ENCODE assay signal across 9 cellular contexts in the genomic region with DNA sequence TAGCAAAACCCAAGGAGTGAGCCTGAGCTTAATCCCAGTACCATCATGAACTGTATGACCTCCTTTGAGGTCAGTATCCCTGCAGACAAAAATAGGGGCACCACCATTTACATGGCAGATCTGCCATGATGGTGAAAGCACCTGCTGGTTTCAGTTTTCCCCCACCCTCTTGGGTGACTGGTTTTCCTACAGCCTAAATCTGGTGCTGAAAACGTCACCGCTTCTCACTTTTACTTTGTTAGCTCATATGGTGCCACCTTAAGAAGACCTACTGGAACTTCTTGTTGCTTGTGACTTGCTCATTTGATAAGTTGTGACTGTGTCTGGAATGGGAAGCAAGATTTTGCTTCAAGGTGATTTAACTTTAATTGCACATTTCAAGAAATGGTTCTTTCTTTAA. TPM values are rescaled to one million over a fixed set of nuclear protein-coding genes. Genes with fewer than 3 reads are reported as not detected.
DNase-seq lines count a peak whose midpoint lies in the region; ATAC-seq and FAIRE-seq lines count a peak whose summit lies in the region.
"Had no signal": no experiment of that assay in that cellular context is flagged by ENCODE, and none has a peak within 500 bp of the region (broad histone marks: within the 10 kb centered on the region; RNA-seq: fewer than 3 reads in every experiment).

No MANE protein-coding gene starts in this region.

- H3K9me3 Mint-ChIP-seq in activated CD4-positive, alpha-beta T cell treated with anti-CD3 and anti-CD28 coated beads, Interleukin-2, amount 10 ng/mL, durations not matched to agents 7 days and 5 days, result no peaks in the 10 kb centered on the region

- no peaks in the 10 kb centered on the region for H3K27me3 Mint-ChIP-seq in activated CD4-positive, alpha-beta T cell treated with anti-CD3 and anti-CD28 coated beads, Interleukin-2, amount 10 ng/mL, durations not matched to agents 7 days and 5 days

- peak overlapping the region; percentile 31 for H3K4me3 Mint-ChIP-seq in activated CD4-positive, alpha-beta T cell treated with anti-CD3 and anti-CD28 coated beads, Interleukin-2, amount 10 ng/mL, durations not matched to agents 7 days and 5 days

- POLR2A ChIA-PET in activated CD4-positive, alpha-beta T cell treated with anti-CD3 and anti-CD28 coated beads, Interleukin-2, amount 10 ng/mL, durations not matched to agents 7 days and 5 days (lab: Charles Lee), result no interaction called here

- H3K27ac Mint-ChIP-seq in activated CD4-positive, alpha-beta T cell treated with anti-CD3 and anti-CD28 coated beads, Interleukin-2, amount 10 ng/mL, durations not matched to agents 7 days and 5 days, result peak overlapping the region; percentile 63

- ATAC-seq in HG02885 (IDR thresholded peaks at IDR 0.05; ENCODE audit: poor library complexity, unreplicated experiment), result peak; percentile 55

- FAIRE-seq in GM19239 (lab: Jason Lieb, UNC), result peak; percentile 92

- DNase-seq in GM19239 (ENCODE audit: insufficient read length, low spot score) (no peak), occipital lobe (lab: John Stamatoyannopoulos, UW) (no peak), H4 (ENCODE audit: low spot score) (no peak), NCI-H2081 treated with DMSO at 0.1 percent for 48 hours (lab: John Stamatoyannopoulos, UW) (no peak)
- DNase-seq in activated CD4-positive, alpha-beta T cell treated with anti-CD3 and anti-CD28 coated beads, Interleukin-2, amount 10 ng/mL, durations not matched to agents 7 days and 5 days, result peak; percentile 61
- DNase-seq in stimulated activated CD8-positive, alpha-beta memory T cell treated with anti-CD3 and anti-CD28 coated beads, Interleukin-4, amount 100 ng/mL, for 48 hours, result peak; percentile 64
- DNase-seq: HCEC 1CT, hypothalamus had no signal

- H3K4me1 Mint-ChIP-seq in activated CD4-positive, alpha-beta T cell treated with anti-CD3 and anti-CD28 coated beads, Interleukin-2, amount 10 ng/mL, durations not matched to agents 7 days and 5 days, result peaks cover 70% of the 10 kb centered on the region

- CTCF ChIA-PET in activated CD4-positive, alpha-beta T cell treated with anti-CD3 and anti-CD28 coated beads, Interleukin-2, amount 10 ng/mL, durations not matched to agents 7 days and 5 days (lab: Charles Lee), result interaction anchor here (0.8 to 3.6 kb wide), 4 partner anchors 9 to 267 kb away, joined by 3 to 23 read pairs (median 6); a partner anchor contains a TSS

- H3K36me3 Mint-ChIP-seq in activated CD4-positive, alpha-beta T cell treated with anti-CD3 and anti-CD28 coated beads, Interleukin-2, amount 10 ng/mL, durations not matched to agents 7 days and 5 days (ENCODE audit: low read depth), result peaks cover 42% of the 10 kb centered on the region

RNA-seq across cellular contexts. Expression of a gene that starts 5.1 kb away (rescaled TPM):
- 10 to 100 TPM; 85.9 to 94.3 TPM for total RNA-seq in activated CD4-positive, alpha-beta T cell treated with anti-CD3 and anti-CD28 coated beads, Interleukin-2, amount 10 ng/mL, durations not matched to agents 7 days and 5 days
- 92.3 TPM for total RNA-seq in occipital lobe
- 41.1 and 51.2 TPM in 2 replicates for total RNA-seq in H4 (2014; rRNA removed; shearing (Covaris generic))

RNA-seq across cellular contexts. Expression of a gene that starts 45.7 kb away (rescaled TPM):
- not detected for total RNA-seq in activated CD4-positive, alpha-beta T cell treated with anti-CD3 and anti-CD28 coated beads, Interleukin-2, amount 10 ng/mL, durations not matched to agents 7 days and 5 days
- total RNA-seq in occipital lobe, result 3.6 TPM
- total RNA-seq in H4 (2014; rRNA removed; shearing (Covaris generic)), result 0.12 TPM in 1 of 2 replicates, not detected in the other

Comparison
In these comparisons a context has a peak if more than half of its experiments do, and no peak if none do; other contexts are left out.
1. DNase-seq: peak in activated CD4-positive, alpha-beta T cell treated with anti-CD3 and anti-CD28 coated beads, Interleukin-2, amount 10 ng/mL, durations not matched to agents 7 days and 5 days (single experiment) and stimulated activated CD8-positive, alpha-beta memory T cell treated with anti-CD3 and anti-CD28 coated beads, Interleukin-4, amount 100 ng/mL, for 48 hours (single experiment); none in GM19239 (single experiment), occipital lobe (single experiment), H4 (single experiment) and NCI-H2081 treated with DMSO at 0.1 percent for 48 hours (single experiment).